Comparison of ENCODE assay signal across 19 cellular contexts in the genomic region with DNA sequence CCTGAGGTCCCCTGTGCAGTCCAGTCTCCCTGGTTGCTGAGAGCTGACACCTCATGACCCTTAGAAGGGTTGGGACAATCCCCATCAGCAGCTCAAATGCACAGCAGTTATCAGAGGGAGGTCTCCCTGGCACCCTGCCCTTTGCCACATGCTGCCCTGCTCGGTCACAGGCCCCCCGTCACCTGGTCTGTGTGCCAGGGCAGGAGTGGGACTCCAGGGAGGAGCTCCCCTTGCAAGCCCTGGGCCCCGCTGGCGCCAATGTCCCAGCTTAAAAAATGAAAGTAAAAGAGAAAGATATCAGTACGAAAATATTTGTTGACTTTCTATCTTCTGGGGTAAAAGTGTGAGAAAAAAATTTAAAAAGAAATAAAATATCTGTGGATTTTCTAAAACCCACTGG.
DNase-seq lines count a peak whose midpoint lies in the region; ATAC-seq, FAIRE-seq and TF ChIP-seq lines count a peak whose summit lies in the region.
"Had no signal": no experiment of that assay in that cellular context is flagged by ENCODE, and none has a peak within 500 bp of the region (broad histone marks: within the 10 kb centered on the region; RNA-seq: fewer than 3 reads in every experiment).

No MANE protein-coding gene starts in this region.

- no peak overlapping the region for H3K27ac ChIP-seq in spleen
- H3K27ac ChIP-seq: left lung, psoas muscle had no signal

- peak; percentile 48 for FAIRE-seq in GM19239 (lab: Jason Lieb, UNC)
- FAIRE-seq: A204.1, GM12892 had no signal

- ATAC-seq in natural killer cell, result peak in 1 of 3 donors; percentile 37
- ATAC-seq: left lung, Panc1, psoas muscle had no signal

- TF ChIP-seq POLR2A in spleen (IDR thresholded peaks at IDR 0.05), result no peak

- H3K36me3 Mint-ChIP-seq in activated CD4-positive, alpha-beta T cell treated with anti-CD3 and anti-CD28 coated beads, Interleukin-2, amount 10 ng/mL, durations not matched to agents 24 days and 14 days (ENCODE audit: low read depth), result peaks cover under 1% of the 10 kb centered on the region
- no peaks in the 10 kb centered on the region for H3K36me3 Mint-ChIP-seq in natural killer cell

- H3K4me1 ChIP-seq in adipocyte (ENCODE audit: control insufficient read depth, insufficient read depth, low read length) (peaks cover 18% of the 10 kb centered on the region), spleen (peaks cover 0 to 13% (median 0%) of the 10 kb centered on the region in 6 donors)
- H3K4me1 ChIP-seq: left lung, psoas muscle had no signal

- H3K27ac Mint-ChIP-seq in activated CD4-positive, alpha-beta T cell treated with anti-CD3 and anti-CD28 coated beads, Interleukin-2, amount 10 ng/mL, durations not matched to agents 24 days and 14 days, result no peak overlapping the region
- peak overlapping the region in 1 of 2 donors; percentile 81 for H3K27ac Mint-ChIP-seq in natural killer cell

- H3K27me3 ChIP-seq in adipocyte (replicated peaks; ENCODE audit: control insufficient read depth, insufficient read depth, low read length) (no peaks in the 10 kb centered on the region), spleen (replicated peaks in 1 of 7) (no peaks in the 10 kb centered on the region)
- H3K27me3 ChIP-seq: left lung had no signal

- H3K9ac ChIP-seq in adipocyte (ENCODE audit: low read length), result no peak overlapping the region

- WGBS in spleen, 5 donors, result 54 to 83% (median 70%) methylated on average over 5 of the region's 5 CpGs

- H3K4me3 ChIP-seq in adipocyte (ENCODE audit: low read length), result peak overlapping the region; percentile 2
- H3K4me3 ChIP-seq in spleen, result peak overlapping the region in 1 of 8 donors; percentile 23
- H3K4me3 ChIP-seq: left lung, psoas muscle had no signal

- peak overlapping the region; percentile 15 for H3K4me3 Mint-ChIP-seq in activated CD4-positive, alpha-beta T cell treated with anti-CD3 and anti-CD28 coated beads, Interleukin-2, amount 10 ng/mL, durations not matched to agents 24 days and 14 days
- H3K4me3 Mint-ChIP-seq in natural killer cell, result peak overlapping the region; percentile 81

- H3K9me3 Mint-ChIP-seq in activated CD4-positive, alpha-beta T cell treated with anti-CD3 and anti-CD28 coated beads, Interleukin-2, amount 10 ng/mL, durations not matched to agents 24 days and 14 days, result peaks cover 11% of the 10 kb centered on the region
- H3K9me3 Mint-ChIP-seq in natural killer cell, result peaks cover 0 to under 1% of the 10 kb centered on the region in 2 donors

- H3K36me3 ChIP-seq in adipocyte (ENCODE audit: control insufficient read depth, insufficient read depth, low read length, severe bottlenecking), result no peaks in the 10 kb centered on the region
- H3K36me3 ChIP-seq in spleen, result no peaks in the 10 kb centered on the region
- H3K36me3 ChIP-seq: left lung had no signal

- peak; percentile 61 for DNase-seq in activated CD4-positive, alpha-beta T cell treated with anti-CD3 and anti-CD28 coated beads, Interleukin-2, amount 10 ng/mL, durations not matched to agents 24 days and 14 days
- DNase-seq in activated CD4-positive, alpha-beta T cell treated with anti-CD3 and anti-CD28 coated beads for 48 hours, result no peak
- DNase-seq in GM19239 (ENCODE audit: insufficient read length, low spot score), result no peak
- DNase-seq in adipocyte (ENCODE audit: low read depth), result no peak
- DNase-seq in natural killer cell, result no peak
- DNase-seq in NCI-H69 (lab: John Stamatoyannopoulos, UW), result no peak
- DNase-seq in spleen, result no peak
- DNase-seq in NCI-H2171 treated with DMSO at 0.1 percent for 48 hours (lab: John Stamatoyannopoulos, UW), result no peak
- DNase-seq: activated CD4-positive, alpha-beta T cell treated with anti-CD3 and anti-CD28 coated beads for 1 hour; activated effector memory CD4-positive, alpha-beta T cell treated with Interleukin-2 at 50 U/mL for 16 hours; COR-L47; effector CD4-positive, alpha-beta T cell; left lung; NCI-H446 treated with DMSO at 0.1 percent for 48 hours; psoas muscle; stimulated activated CD4-positive, alpha-beta T cell treated with anti-CD3 and anti-CD28 coated beads, Interleukin-15, amount 100 ng/mL, for 24 hours had no signal

- intact Hi-C loops in activated CD4-positive, alpha-beta T cell treated with anti-CD3 and anti-CD28 coated beads, Interleukin-2, amount 10 ng/mL, durations not matched to agents 24 days and 14 days (cut with micrococcal nuclease), result no loop called here
- intact Hi-C loops in natural killer cell (cut with micrococcal nuclease), result no loop called here
- intact Hi-C loops in spleen (cut with DNase I; ENCODE audit: low total_unique reads), result loop anchor here (10.0 kb wide), 1 partner anchor 130 kb away; no protein-coding TSS in a partner anchor

- H3K9me3 ChIP-seq in adipocyte (ENCODE audit: control insufficient read depth, low read length) (peaks cover 4% of the 10 kb centered on the region), spleen (peaks cover 0 to 8% (median 5%) of the 10 kb centered on the region in 8 donors)
- H3K9me3 ChIP-seq: left lung had no signal

- peaks cover 15% of the 10 kb centered on the region for H3K27me3 Mint-ChIP-seq in activated CD4-positive, alpha-beta T cell treated with anti-CD3 and anti-CD28 coated beads, Interleukin-2, amount 10 ng/mL, durations not matched to agents 24 days and 14 days
- peaks cover 2 to 9% of the 10 kb centered on the region in 2 donors for H3K27me3 Mint-ChIP-seq in natural killer cell (ENCODE audit: low read depth in 2 of 2)

- H3K4me1 Mint-ChIP-seq in activated CD4-positive, alpha-beta T cell treated with anti-CD3 and anti-CD28 coated beads, Interleukin-2, amount 10 ng/mL, durations not matched to agents 24 days and 14 days, result peaks cover 10% of the 10 kb centered on the region
- H3K4me1 Mint-ChIP-seq in natural killer cell, result peaks cover 12 to 19% of the 10 kb centered on the region in 2 donors

- TF ChIP-seq CTCF in natural killer cell (IDR thresholded peaks at IDR 0.05), result no peak
- no peak for TF ChIP-seq CTCF in spleen (IDR thresholded peaks at IDR 0.05 in 8 of 11, conservative IDR thresholded peaks at IDR 0.05 in 3 of 11)
